Comparison of ENCODE assay signal across 32 cellular contexts in genomic region chr16:66238696-66239095, GRCh38.
"Had no signal": no experiment of that assay in that cellular context is flagged by ENCODE, and none has a peak within 500 bp of the region (broad histone marks: within the 10 kb centered on the region; RNA-seq: fewer than 3 reads in every experiment).

No MANE protein-coding gene starts in this region.

- H3K27ac Mint-ChIP-seq: activated CD4-positive, alpha-beta memory T cell treated with anti-CD3 and anti-CD28 coated beads for 36 hours; activated CD4-positive, alpha-beta T cell treated with anti-CD3 and anti-CD28 coated beads for 36 hours; activated CD4-positive, alpha-beta T cell treated with anti-CD3 and anti-CD28 coated beads, Interleukin-2, amount 10 ng/mL, durations not matched to agents 24 days and 14 days; activated CD8-positive, alpha-beta memory T cell treated with anti-CD3 and anti-CD28 coated beads, Interleukin-2, amount 10 ng/mL, durations not matched to agents 7 days and 5 days; activated CD8-positive, alpha-beta T cell treated with anti-CD3 and anti-CD28 coated beads, Interleukin-2, amount 10 ng/mL, durations not matched to agents 7 days and 5 days; activated naive CD4-positive, alpha-beta T cell treated with anti-CD3 and anti-CD28 coated beads for 36 hours; activated naive CD4-positive, alpha-beta T cell treated with anti-CD3 and anti-CD28 coated beads, Interleukin-2, amount 50 U/mL, for 24 hours; activated naive CD8-positive, alpha-beta T cell treated with anti-CD3 and anti-CD28 coated beads for 36 hours; activated naive CD8-positive, alpha-beta T cell treated with anti-CD3 and anti-CD28 coated beads, Interleukin-2, amount 50 U/mL, for 24 hours; activated T-helper 1 cell treated with anti-CD3 and anti-CD28 coated beads, Interleukin-12 subunit alpha, Interleukin-12 subunit beta, Interleukin-2, Interleukin-4 antibody, amounts not matched to agents 30 ng/mL and 10 ng/mL and 1 ng/mL, durations not matched to agents 14 hours and 24 hours and 36 hours; activated T-helper 2 cell treated with anti-CD3 and anti-CD28 coated beads, Interferon-gamma antibody, Interleukin-2, Interleukin-4, amounts not matched to agents 10 μg/mL and 5 μg/mL and 100 μg/mL, durations not matched to agents 14 hours and 24 hours and 36 hours; dendritic cell treated with granulocyte-macrophage colony-stimulating factor and Interleukin-4, amounts not matched to agents 40 ng/mL and 50 ng/mL, for 4 days; endodermal cell; T-helper 17 cell had no signal

- DNase-seq: activated CD4-positive, alpha-beta memory T cell treated with anti-CD3 and anti-CD28 coated beads for 36 hours; activated CD4-positive, alpha-beta T cell treated with anti-CD3 and anti-CD28 coated beads for 36 hours; activated CD4-positive, alpha-beta T cell treated with anti-CD3 and anti-CD28 coated beads, Interleukin-2, amount 10 ng/mL, durations not matched to agents 24 days and 14 days; activated CD4-positive, CD25-positive, alpha-beta regulatory T cell; activated CD4-positive, CD25-positive, alpha-beta regulatory T cell treated with anti-CD3 and anti-CD28 coated beads, Interleukin-2, amount 50 U/mL, for 72 hours; activated CD8-positive, alpha-beta memory T cell treated with anti-CD3 and anti-CD28 coated beads, Interleukin-2, amount 10 ng/mL, durations not matched to agents 7 days and 5 days; activated CD8-positive, alpha-beta memory T cell treated with anti-CD3 and anti-CD28 coated beads, Interleukin-2, amount 50 U/mL, for 4 hours; activated CD8-positive, alpha-beta T cell treated with anti-CD3 and anti-CD28 coated beads, Interleukin-2, amount 10 ng/mL, durations not matched to agents 7 days and 5 days; activated naive CD4-positive, alpha-beta T cell treated with anti-CD3 and anti-CD28 coated beads for 36 hours; activated naive CD8-positive, alpha-beta T cell treated with anti-CD3 and anti-CD28 coated beads for 36 hours; activated naive CD8-positive, alpha-beta T cell treated with anti-CD3 and anti-CD28 coated beads, Interleukin-2, amount 50 U/mL, for 24 hours; activated T-cell treated with anti-CD3 and anti-CD28 coated beads, Interleukin-2, amount 50 U/mL, for 1 hour; activated T-cell treated with anti-CD3 and anti-CD28 coated beads, Interleukin-2, amount 50 U/mL, for 48 hours; adrenal gland; amygdala; aorta; brain microvascular endothelial cell; dorsolateral prefrontal cortex; effector memory CD4-positive, alpha-beta T cell; endodermal cell; foreskin fibroblast; head of caudate nucleus; T-helper 1 cell; T-helper 17 cell had no signal

- H3K4me1 Mint-ChIP-seq: activated CD4-positive, alpha-beta T cell treated with anti-CD3 and anti-CD28 coated beads for 36 hours; activated CD4-positive, alpha-beta T cell treated with anti-CD3 and anti-CD28 coated beads, Interleukin-2, amount 10 ng/mL, durations not matched to agents 24 days and 14 days; activated CD8-positive, alpha-beta memory T cell treated with anti-CD3 and anti-CD28 coated beads, Interleukin-2, amount 10 ng/mL, durations not matched to agents 7 days and 5 days; activated naive CD4-positive, alpha-beta T cell treated with anti-CD3 and anti-CD28 coated beads, Interleukin-2, amount 50 U/mL, for 24 hours; activated naive CD8-positive, alpha-beta T cell treated with anti-CD3 and anti-CD28 coated beads for 36 hours; activated naive CD8-positive, alpha-beta T cell treated with anti-CD3 and anti-CD28 coated beads, Interleukin-2, amount 50 U/mL, for 24 hours; central memory CD8-positive, alpha-beta T cell; endodermal cell; T-helper 17 cell had no signal

- FAIRE-seq: bronchial epithelial cell, frontal cortex had no signal

- H3K4me1 ChIP-seq: adrenal gland had no signal

- H3K27ac ChIP-seq: adrenal gland, brain microvascular endothelial cell, coronary artery, dorsolateral prefrontal cortex had no signal

- H3K4me3 ChIP-seq: adrenal gland, coronary artery, dorsolateral prefrontal cortex had no signal

- H3K4me3 Mint-ChIP-seq: activated CD4-positive, alpha-beta memory T cell treated with anti-CD3 and anti-CD28 coated beads for 36 hours; activated CD4-positive, alpha-beta T cell treated with anti-CD3 and anti-CD28 coated beads for 36 hours; activated CD4-positive, alpha-beta T cell treated with anti-CD3 and anti-CD28 coated beads, Interleukin-2, amount 10 ng/mL, durations not matched to agents 24 days and 14 days; activated CD8-positive, alpha-beta memory T cell treated with anti-CD3 and anti-CD28 coated beads, Interleukin-2, amount 10 ng/mL, durations not matched to agents 7 days and 5 days; activated CD8-positive, alpha-beta T cell treated with anti-CD3 and anti-CD28 coated beads, Interleukin-2, amount 10 ng/mL, durations not matched to agents 7 days and 5 days; activated naive CD4-positive, alpha-beta T cell treated with anti-CD3 and anti-CD28 coated beads for 36 hours; activated naive CD4-positive, alpha-beta T cell treated with anti-CD3 and anti-CD28 coated beads, Interleukin-2, amount 50 U/mL, for 24 hours; activated naive CD8-positive, alpha-beta T cell treated with anti-CD3 and anti-CD28 coated beads for 36 hours; activated naive CD8-positive, alpha-beta T cell treated with anti-CD3 and anti-CD28 coated beads, Interleukin-2, amount 50 U/mL, for 24 hours; activated T-helper 1 cell treated with anti-CD3 and anti-CD28 coated beads, Interleukin-12 subunit alpha, Interleukin-12 subunit beta, Interleukin-2, Interleukin-4 antibody, amounts not matched to agents 30 ng/mL and 10 ng/mL and 1 ng/mL, durations not matched to agents 14 hours and 24 hours and 36 hours; central memory CD8-positive, alpha-beta T cell; dendritic cell treated with granulocyte-macrophage colony-stimulating factor and Interleukin-4, amounts not matched to agents 40 ng/mL and 50 ng/mL, for 4 days; endodermal cell; T-helper 17 cell had no signal

- H3K36me3 Mint-ChIP-seq: activated CD4-positive, alpha-beta memory T cell treated with anti-CD3 and anti-CD28 coated beads for 36 hours; activated CD8-positive, alpha-beta memory T cell treated with anti-CD3 and anti-CD28 coated beads, Interleukin-2, amount 10 ng/mL, durations not matched to agents 7 days and 5 days; activated naive CD8-positive, alpha-beta T cell treated with anti-CD3 and anti-CD28 coated beads for 36 hours had no signal

- H3K27me3 ChIP-seq: adrenal gland, brain microvascular endothelial cell, dorsolateral prefrontal cortex had no signal

- H3K9me3 ChIP-seq: adrenal gland had no signal

- H3K27me3 Mint-ChIP-seq: activated CD4-positive, alpha-beta T cell treated with anti-CD3 and anti-CD28 coated beads, Interleukin-2, amount 10 ng/mL, durations not matched to agents 24 days and 14 days; activated CD8-positive, alpha-beta memory T cell treated with anti-CD3 and anti-CD28 coated beads, Interleukin-2, amount 10 ng/mL, durations not matched to agents 7 days and 5 days had no signal

- H3K9me3 Mint-ChIP-seq: activated T-helper 1 cell treated with anti-CD3 and anti-CD28 coated beads, Interleukin-12 subunit alpha, Interleukin-12 subunit beta, Interleukin-2, Interleukin-4 antibody, amounts not matched to agents 30 ng/mL and 10 ng/mL and 1 ng/mL, durations not matched to agents 14 hours and 24 hours and 36 hours; activated T-helper 2 cell treated with anti-CD3 and anti-CD28 coated beads, Interferon-gamma antibody, Interleukin-2, Interleukin-4, amounts not matched to agents 10 μg/mL and 5 μg/mL and 100 μg/mL, durations not matched to agents 14 hours and 24 hours and 36 hours; central memory CD8-positive, alpha-beta T cell; endodermal cell had no signal

- H3K36me3 ChIP-seq: adrenal gland, brain microvascular endothelial cell had no signal
